Comparison of ENCODE assay signal across 17 cellular contexts in the genomic region with DNA sequence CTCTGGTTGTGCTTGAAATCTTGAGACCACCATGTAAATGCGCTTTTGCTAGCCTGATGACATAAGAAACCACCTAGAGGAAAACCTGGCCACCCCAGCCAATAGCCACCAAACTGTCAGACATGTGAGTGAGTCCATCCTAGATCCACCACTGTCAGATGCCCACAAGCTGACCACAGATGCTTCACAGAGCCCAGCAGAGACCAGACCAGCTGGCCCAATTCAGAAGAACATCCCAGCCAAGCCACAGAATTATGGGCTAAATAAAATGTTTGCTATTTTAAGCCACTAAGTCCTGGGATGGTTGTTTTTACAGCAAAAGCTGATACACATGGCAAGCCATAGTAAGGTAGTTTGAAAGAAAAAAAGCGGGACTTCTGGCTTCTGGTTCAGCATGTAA.
"Had no signal": no experiment of that assay in that cellular context is flagged by ENCODE, and none has a peak within 500 bp of the region (broad histone marks: within the 10 kb centered on the region; RNA-seq: fewer than 3 reads in every experiment).

No MANE protein-coding gene starts in this region.

- DNase-seq: KBM-7, MV-4-11, NCI-H1048, NCI-H1105, NCI-H1417, NCI-H1436 treated with DMSO at 0.1 percent for 48 hours, NCI-H1694, NCI-H187 treated with DMSO at 0.1 percent for 48 hours, NCI-H2029 treated with DMSO at 0.1 percent for 48 hours, NCI-H526 treated with DMSO at 0.1 percent for 48 hours, NCI-H748 treated with DMSO at 0.1 percent for 48 hours, Right ventricle myocardium superior, RPMI8226, SIG-M5 had no signal

- H3K27ac ChIP-seq: SJSA1, SK-N-MC had no signal

- H3K36me3 ChIP-seq: SJSA1 had no signal

- H3K4me1 ChIP-seq: SJSA1 had no signal

- FAIRE-seq: RCC 7860 had no signal

- H3K4me3 ChIP-seq: SJSA1, SK-N-MC had no signal

- H3K27me3 ChIP-seq: SJSA1 had no signal
